Comparison of ENCODE assay signal across 21 cellular contexts in genomic region chr14:105124837-105125222, GRCh38. TPM values are rescaled to one million over a fixed set of nuclear protein-coding genes. Genes with fewer than 3 reads are reported as not detected.
DNase-seq lines count a peak whose midpoint lies in the region; ATAC-seq and TF ChIP-seq lines count a peak whose summit lies in the region.
"Had no signal": no experiment of that assay in that cellular context is flagged by ENCODE, and none has a peak within 500 bp of the region (broad histone marks: within the 10 kb centered on the region; RNA-seq: fewer than 3 reads in every experiment).

No MANE protein-coding gene starts in this region.

- H3K4ac ChIP-seq in neuronal stem cell (ENCODE audit: low read length) (no peak overlapping the region), mesenchymal stem cell (ENCODE audit: low read depth in 1 of 2, low read length in 2 of 2) (no peak overlapping the region)

- H3K4me1 Mint-ChIP-seq in activated CD4-positive, alpha-beta memory T cell treated with anti-CD3 and anti-CD28 coated beads, Interleukin-2, amount 10 ng/mL, durations not matched to agents 7 days and 5 days, result no peaks in the 10 kb centered on the region
- no peaks in the 10 kb centered on the region for H3K4me1 Mint-ChIP-seq in activated CD4-positive, alpha-beta memory T cell treated with anti-CD3 and anti-CD28 coated beads for 36 hours (ENCODE audit: low read depth)
- H3K4me1 Mint-ChIP-seq in T-helper 17 cell (peaks cover 7% of the 10 kb centered on the region), type B pancreatic cell (ENCODE audit: unreplicated experiment) (peaks cover 19% of the 10 kb centered on the region)

- H4K8ac ChIP-seq in neuronal stem cell (ENCODE audit: low read depth, low read length) (no peak overlapping the region), mesenchymal stem cell (ENCODE audit: low read length) (no peak overlapping the region)

- H3K36me3 Mint-ChIP-seq in activated CD4-positive, alpha-beta memory T cell treated with anti-CD3 and anti-CD28 coated beads, Interleukin-2, amount 10 ng/mL, durations not matched to agents 7 days and 5 days (ENCODE audit: low read depth), result peaks cover 3% of the 10 kb centered on the region
- H3K36me3 Mint-ChIP-seq in activated CD4-positive, alpha-beta memory T cell treated with anti-CD3 and anti-CD28 coated beads for 36 hours, result peaks cover 2% of the 10 kb centered on the region
- peaks cover 2% of the 10 kb centered on the region for H3K36me3 Mint-ChIP-seq in T-helper 17 cell (ENCODE audit: low read depth)
- H3K36me3 Mint-ChIP-seq in type B pancreatic cell, result no peaks in the 10 kb centered on the region

- no peak overlapping the region for H4K91ac ChIP-seq in neuronal stem cell (ENCODE audit: low read depth, low read length, poor library complexity)
- no peak overlapping the region for H4K91ac ChIP-seq in mesenchymal stem cell (ENCODE audit: low read length)

- H2BK15ac ChIP-seq in neuronal stem cell (ENCODE audit: low read length), result no peak overlapping the region
- H2BK15ac ChIP-seq in mesenchymal stem cell (ENCODE audit: low read depth, poor library complexity, severe bottlenecking), result no peak overlapping the region

- H2AK5ac ChIP-seq in neuronal stem cell (ENCODE audit: low read depth, low read length), result no peak overlapping the region
- no peak overlapping the region for H2AK5ac ChIP-seq in mesenchymal stem cell (ENCODE audit: low read length, severe bottlenecking)

- H3K27ac Mint-ChIP-seq in activated CD4-positive, alpha-beta memory T cell treated with anti-CD3 and anti-CD28 coated beads, Interleukin-2, amount 10 ng/mL, durations not matched to agents 7 days and 5 days, result no peak overlapping the region
- no peak overlapping the region for H3K27ac Mint-ChIP-seq in activated CD4-positive, alpha-beta memory T cell treated with anti-CD3 and anti-CD28 coated beads for 36 hours
- no peak overlapping the region for H3K27ac Mint-ChIP-seq in T-helper 17 cell
- H3K27ac Mint-ChIP-seq in type B pancreatic cell, result no peak overlapping the region

- H3K18ac ChIP-seq in neuronal stem cell (ENCODE audit: low read length) (no peak overlapping the region), mesenchymal stem cell (ENCODE audit: low read depth in 1 of 2, low read length in 2 of 2) (no peak overlapping the region)

- H3K4me1 ChIP-seq in neuronal stem cell (ENCODE audit: control insufficient read depth in 2 of 2, insufficient read depth in 1 of 2, low read depth in 1 of 2, low read length in 2 of 2), result no peaks in the 10 kb centered on the region
- H3K4me1 ChIP-seq in mesenchymal stem cell (ENCODE audit: control insufficient read depth, insufficient read depth, low read depth, low read length), result no peaks in the 10 kb centered on the region

- no peak overlapping the region for H3K4me3 Mint-ChIP-seq in activated CD4-positive, alpha-beta memory T cell treated with anti-CD3 and anti-CD28 coated beads, Interleukin-2, amount 10 ng/mL, durations not matched to agents 7 days and 5 days
- no peak overlapping the region for H3K4me3 Mint-ChIP-seq in activated CD4-positive, alpha-beta memory T cell treated with anti-CD3 and anti-CD28 coated beads for 36 hours
- H3K4me3 Mint-ChIP-seq in T-helper 17 cell, result peak overlapping the region; percentile 33
- H3K4me3 Mint-ChIP-seq in type B pancreatic cell, result no peak overlapping the region

- H3K4me2 ChIP-seq in neuronal stem cell (ENCODE audit: insufficient read depth, low read length, poor library complexity, severe bottlenecking) (no peak overlapping the region), mesenchymal stem cell (ENCODE audit: low read length, poor library complexity, severe bottlenecking) (no peak overlapping the region)

- H2BK120ac ChIP-seq in neuronal stem cell (ENCODE audit: low read depth, low read length), result no peak overlapping the region
- H2BK120ac ChIP-seq in mesenchymal stem cell (ENCODE audit: low read depth, low read length), result no peak overlapping the region

- no CpG with 5 or more reads among the region's 5 CpGs for WGBS in neuronal stem cell (ENCODE audit: extremely low coverage in 2 of 2, insufficient read length in 2 of 2, insufficient replicate concordance in 1 of 2), 2 donors
- 43% methylated on average over 5 of the region's 5 CpGs for WGBS in mesenchymal stem cell

- H3K4me3 ChIP-seq in neuronal stem cell (ENCODE audit: low read length in 2 of 2), result no peak overlapping the region
- no peak overlapping the region for H3K4me3 ChIP-seq in mesenchymal stem cell (ENCODE audit: insufficient read depth in 1 of 2, low read depth in 1 of 2, low read length in 2 of 2)

- H3K27me3 ChIP-seq in neuronal stem cell (ENCODE audit: control insufficient read depth in 3 of 3, insufficient read depth in 3 of 3, low read depth in 1 of 3, low read length in 3 of 3) (peaks cover 0 to 42% (median 3%) of the 10 kb centered on the region in 3 experiments), mesenchymal stem cell (ENCODE audit: control insufficient read depth in 1 of 2, insufficient read depth in 1 of 2, low read length in 2 of 2) (peaks cover 56 to 76% of the 10 kb centered on the region in 2 experiments)

- DNase-seq in activated CD4-positive, alpha-beta memory T cell treated with anti-CD3 and anti-CD28 coated beads, Interleukin-2, amount 10 ng/mL, durations not matched to agents 7 days and 5 days, result peak; percentile 12
- DNase-seq in activated CD4-positive, alpha-beta memory T cell treated with anti-CD3 and anti-CD28 coated beads for 36 hours, result no peak
- no peak for DNase-seq in T-helper 17 cell
- no peak for DNase-seq in neuronal stem cell (ENCODE audit: low spot score)
- peak; percentile 20 for DNase-seq in type B pancreatic cell (ENCODE audit: extremely low spot score, unreplicated experiment)
- DNase-seq in NCI-H82 (lab: John Stamatoyannopoulos, UW), result no peak
- no peak for DNase-seq in mesenchymal stem cell
- DNase-seq: AML-193; COR-L47; GDM1; HCEC 1CT; NCI-H1105; NCI-H2081; NCI-H2171 treated with DMSO at 0.1 percent for 48 hours; NCI-H446; NCI-H526 treated with DMSO at 0.1 percent for 48 hours; NK-92 treated with Interleukin-12 subunit alpha and Interleukin-12 subunit beta, amount 100 ng/mL, for 24 hours; SHP77 had no signal

- H3K36me3 ChIP-seq in neuronal stem cell (replicated peaks in 1 of 2; ENCODE audit: control insufficient read depth in 2 of 2, insufficient read depth in 2 of 2, low read length in 2 of 2) (no peaks in the 10 kb centered on the region), mesenchymal stem cell (ENCODE audit: control insufficient read depth in 1 of 2, insufficient read depth in 2 of 2, low read depth in 1 of 2, low read length in 2 of 2) (no peaks in the 10 kb centered on the region)

- CTCF ChIA-PET in activated CD4-positive, alpha-beta memory T cell treated with anti-CD3 and anti-CD28 coated beads, Interleukin-2, amount 10 ng/mL, durations not matched to agents 7 days and 5 days (lab: Charles Lee), result no interaction called here
- CTCF ChIA-PET in activated CD4-positive, alpha-beta memory T cell treated with anti-CD3 and anti-CD28 coated beads for 36 hours (lab: Charles Lee), result interaction anchor here (0.7 kb wide), 1 partner anchor 141 kb away, joined by 4 read pairs; no protein-coding TSS in a partner anchor

- no peak for ATAC-seq in T-helper 17 cell
- no peak for ATAC-seq in HG03135 (IDR thresholded peaks at IDR 0.05; ENCODE audit: unreplicated experiment)

- TF ChIP-seq CTCF in type B pancreatic cell (conservative IDR thresholded peaks at IDR 0.05), result no peak

- no peak overlapping the region for H2BK12ac ChIP-seq in neuronal stem cell (ENCODE audit: low read length)
- H2BK12ac ChIP-seq in mesenchymal stem cell (ENCODE audit: low read length in 2 of 2), result no peak overlapping the region

- peak overlapping the region; percentile 31 for H3K23ac ChIP-seq in neuronal stem cell (ENCODE audit: low read depth, low read length, poor library complexity)
- H3K23ac ChIP-seq in mesenchymal stem cell (ENCODE audit: low read length in 2 of 2), result no peak overlapping the region

- H2BK5ac ChIP-seq in neuronal stem cell (ENCODE audit: low read length), result no peak overlapping the region
- no peak overlapping the region for H2BK5ac ChIP-seq in mesenchymal stem cell (ENCODE audit: low read depth, low read length, poor library complexity, severe bottlenecking)

- H3K9me3 ChIP-seq in T-helper 17 cell (ENCODE audit: control insufficient read depth, low read length, poor library complexity, severe bottlenecking) (peaks cover 8% of the 10 kb centered on the region), neuronal stem cell (replicated peaks in 1 of 2; ENCODE audit: control insufficient read depth in 2 of 2, insufficient read depth in 1 of 2, low read depth in 1 of 2, low read length in 2 of 2) (peaks cover 5 to 9% of the 10 kb centered on the region in 2 donors), mesenchymal stem cell (ENCODE audit: control insufficient read depth, low read length) (peaks cover 28% of the 10 kb centered on the region)

- intact Hi-C loops in activated CD4-positive, alpha-beta memory T cell treated with anti-CD3 and anti-CD28 coated beads for 36 hours (cut with micrococcal nuclease), result no loop called here

- POLR2A ChIA-PET in activated CD4-positive, alpha-beta memory T cell treated with anti-CD3 and anti-CD28 coated beads, Interleukin-2, amount 10 ng/mL, durations not matched to agents 7 days and 5 days (lab: Charles Lee), result no interaction called here
- POLR2A ChIA-PET in activated CD4-positive, alpha-beta memory T cell treated with anti-CD3 and anti-CD28 coated beads for 36 hours (lab: Charles Lee), result no interaction called here

- H3K27ac ChIP-seq in neuronal stem cell (replicated peaks; ENCODE audit: low read length), result no peak overlapping the region
- H3K27ac ChIP-seq in mesenchymal stem cell (ENCODE audit: low read length, poor library complexity, severe bottlenecking), result no peak overlapping the region
- H3K27ac ChIP-seq: 22Rv1 had no signal

- no peaks in the 10 kb centered on the region for H3K79me1 ChIP-seq in neuronal stem cell (ENCODE audit: low read depth, low read length)
- H3K79me1 ChIP-seq in mesenchymal stem cell (replicated peaks; ENCODE audit: low read length, poor library complexity, severe bottlenecking), result no peaks in the 10 kb centered on the region

- H3K9ac ChIP-seq in neuronal stem cell (ENCODE audit: low read depth, low read length, poor library complexity), result no peak overlapping the region
- H3K9ac ChIP-seq in mesenchymal stem cell (ENCODE audit: low read length), result no peak overlapping the region

- peak overlapping the region; percentile 58 for H2AFZ ChIP-seq in neuronal stem cell (ENCODE audit: low read length)
- H2AFZ ChIP-seq in mesenchymal stem cell (ENCODE audit: low read depth, low read length), result no peak overlapping the region

- H3K27me3 Mint-ChIP-seq in activated CD4-positive, alpha-beta memory T cell treated with anti-CD3 and anti-CD28 coated beads, Interleukin-2, amount 10 ng/mL, durations not matched to agents 7 days and 5 days, result peaks cover 38% of the 10 kb centered on the region
- H3K27me3 Mint-ChIP-seq in activated CD4-positive, alpha-beta memory T cell treated with anti-CD3 and anti-CD28 coated beads for 36 hours, result peaks cover 11% of the 10 kb centered on the region
- H3K27me3 Mint-ChIP-seq in T-helper 17 cell (peaks cover 47% of the 10 kb centered on the region), type B pancreatic cell (peaks cover 22% of the 10 kb centered on the region)

- H3K9me3 Mint-ChIP-seq in activated CD4-positive, alpha-beta memory T cell treated with anti-CD3 and anti-CD28 coated beads, Interleukin-2, amount 10 ng/mL, durations not matched to agents 7 days and 5 days, result peaks cover 13% of the 10 kb centered on the region
- peaks cover 19% of the 10 kb centered on the region for H3K9me3 Mint-ChIP-seq in activated CD4-positive, alpha-beta memory T cell treated with anti-CD3 and anti-CD28 coated beads for 36 hours
- peaks cover 6% of the 10 kb centered on the region for H3K9me3 Mint-ChIP-seq in type B pancreatic cell

- H3K14ac ChIP-seq in neuronal stem cell (ENCODE audit: low read length) (no peak overlapping the region), mesenchymal stem cell (ENCODE audit: low read length in 2 of 2) (no peak overlapping the region)

RNA-seq across cellular contexts. Expression of gene JAG2, which starts 43.7 kb away (rescaled TPM):
- 1 to 10 TPM; 2.6 to 3.0 TPM for total RNA-seq in activated CD4-positive, alpha-beta memory T cell treated with anti-CD3 and anti-CD28 coated beads, Interleukin-2, amount 10 ng/mL, durations not matched to agents 7 days and 5 days
- total RNA-seq in activated CD4-positive, alpha-beta memory T cell treated with anti-CD3 and anti-CD28 coated beads for 36 hours, result 1 to 10 TPM; 1.6 to 2.4 TPM
- 1 to 10 TPM in 1 of 2 donors, under 1 TPM in 1; 0.55 to 1.2 TPM for total RNA-seq in T-helper 17 cell
- polyA plus RNA-seq in neuronal stem cell (2013, experiment 1 of 2), result 5.2 TPM
- 4.9 TPM for polyA plus RNA-seq in neuronal stem cell (2013, experiment 2 of 2)
- total RNA-seq in type B pancreatic cell (ENCODE audit: low replicate concordance), result 16.5 and 37.1 TPM in 2 replicates
- 0.94 TPM for polyA plus RNA-seq in mesenchymal stem cell (2013, experiment 1 of 2)
- 0.81 TPM for polyA plus RNA-seq in mesenchymal stem cell (2013, experiment 2 of 2)

RNA-seq across cellular contexts. Expression of gene NUDT14, which starts 56.3 kb away (rescaled TPM):
- total RNA-seq in activated CD4-positive, alpha-beta memory T cell treated with anti-CD3 and anti-CD28 coated beads, Interleukin-2, amount 10 ng/mL, durations not matched to agents 7 days and 5 days, result 10 to 100 TPM; 23.8 to 24.9 TPM
- total RNA-seq in activated CD4-positive, alpha-beta memory T cell treated with anti-CD3 and anti-CD28 coated beads for 36 hours, result 10 to 100 TPM; 14.7 to 14.8 TPM
- total RNA-seq in T-helper 17 cell, result 10 to 100 TPM; 10.8 to 15.4 TPM
- polyA plus RNA-seq in neuronal stem cell (2013, experiment 1 of 2), result 21.6 TPM
- 21.9 TPM for polyA plus RNA-seq in neuronal stem cell (2013, experiment 2 of 2)
- 33.3 and 49.6 TPM in 2 replicates for total RNA-seq in type B pancreatic cell (ENCODE audit: low replicate concordance)
- polyA plus RNA-seq in mesenchymal stem cell (2013, experiment 1 of 2), result 18.8 TPM
- 21.0 TPM for polyA plus RNA-seq in mesenchymal stem cell (2013, experiment 2 of 2)

RNA-seq across cellular contexts. Expression of gene GPR132, which starts 59.6 kb away (rescaled TPM):
- 10 to 100 TPM; 51.2 to 51.4 TPM for total RNA-seq in activated CD4-positive, alpha-beta memory T cell treated with anti-CD3 and anti-CD28 coated beads, Interleukin-2, amount 10 ng/mL, durations not matched to agents 7 days and 5 days
- total RNA-seq in activated CD4-positive, alpha-beta memory T cell treated with anti-CD3 and anti-CD28 coated beads for 36 hours, result 10 to 100 TPM; 33.4 to 34.2 TPM
- total RNA-seq in T-helper 17 cell (10 to 100 TPM; 43.4 to 47.1 TPM), type B pancreatic cell (ENCODE audit: low replicate concordance) (0.24 and 0.33 TPM in 2 replicates)
- polyA plus RNA-seq in neuronal stem cell (2013, experiment 1 of 2), result 0.13 TPM
- 0.08 TPM for polyA plus RNA-seq in neuronal stem cell (2013, experiment 2 of 2)
- polyA plus RNA-seq in mesenchymal stem cell (2013, experiment 1 of 2), result 0.03 TPM
- 0.01 TPM for polyA plus RNA-seq in mesenchymal stem cell (2013, experiment 2 of 2)
- total RNA-seq: LHCN-M2 had no signal

Comparison
In these comparisons a context has a peak if more than half of its experiments do, and no peak if none do; other contexts are left out.
1. DNase-seq: peak in activated CD4-positive, alpha-beta memory T cell treated with anti-CD3 and anti-CD28 coated beads, Interleukin-2, amount 10 ng/mL, durations not matched to agents 7 days and 5 days (single experiment) and type B pancreatic cell (single experiment); none in activated CD4-positive, alpha-beta memory T cell treated with anti-CD3 and anti-CD28 coated beads for 36 hours (single experiment), T-helper 17 cell (0 of 3), neuronal stem cell (single experiment), NCI-H82 (single experiment) and mesenchymal stem cell (single experiment).
2. RNA of gene GPR132, which starts 59.6 kb away (total RNA-seq): 51.2 to 51.4 TPM in activated CD4-positive, alpha-beta memory T cell treated with anti-CD3 and anti-CD28 coated beads, Interleukin-2, amount 10 ng/mL, durations not matched to agents 7 days and 5 days, 43.4 to 47.1 TPM in T-helper 17 cell and 33.4 to 34.2 TPM in activated CD4-positive, alpha-beta memory T cell treated with anti-CD3 and anti-CD28 coated beads for 36 hours; 0.24 to 0.33 TPM in type B pancreatic cell; every median in the first group is over 10 times any median in the second.